In genomic region chr16:17303101-17303500, GRCh38 we compare ENCODE assay signal across 17 cellular contexts.
DNase-seq lines count a peak whose midpoint lies in the region; ATAC-seq and TF ChIP-seq lines count a peak whose summit lies in the region.
"Had no signal": no experiment of that assay in that cellular context is flagged by ENCODE, and none has a peak within 500 bp of the region (broad histone marks: within the 10 kb centered on the region; RNA-seq: fewer than 3 reads in every experiment).

No MANE protein-coding gene starts in this region.

- POLR2A ChIA-PET in SK-N-SH (lab: Yijun Ruan, JAX): no interaction called here

- H3K27me3 Mint-ChIP-seq in stimulated activated naive B cell treated with anti-CD40 and anti-IgM and Interleukin-4, amounts not matched to agents 10 μg/mL and 1 μg/mL and 100 μg/mL, for 72 hours: no peaks in the 10 kb centered on the region

- no peaks in the 10 kb centered on the region for H3K9me2 ChIP-seq in SK-N-SH
- H3K9me2 ChIP-seq in OCI-LY1 (ENCODE audit: low read depth, low read length): no peaks in the 10 kb centered on the region
- no peaks in the 10 kb centered on the region for H3K9me2 ChIP-seq in GM23248 (ENCODE audit: insufficient read depth)

- TF ChIP-seq RAD21 in SK-N-SH (IDR thresholded peaks at IDR 0.05; ENCODE audit: low read length): no peak

- TF ChIP-seq CTCF in SK-N-SH (IDR thresholded peaks at IDR 0.05): no peak
- TF ChIP-seq CTCF in OCI-LY1 (IDR thresholded peaks at IDR 0.05; ENCODE audit: low read length): no peak
- TF ChIP-seq CTCF in fibroblast of villous mesenchyme (IDR thresholded peaks at IDR 0.05; ENCODE audit: insufficient read depth, low read depth, low read length): no peak
- no peak for TF ChIP-seq CTCF in upper lobe of left lung (IDR thresholded peaks at IDR 0.05)

- peaks cover 20% of the 10 kb centered on the region for H3F3A ChIP-seq in SK-N-SH (replicated peaks; ENCODE audit: insufficient read depth)
- peaks cover 7% of the 10 kb centered on the region; the same call in 1 of the 2 replicates for H3F3A ChIP-seq in OCI-LY1 (ENCODE audit: insufficient read depth, low read length)
- 0 out of 2 replicates have a peak, but pooled peaks cover 5% of the 10 kb centered on the region for H3F3A ChIP-seq in GM23248 (ENCODE audit: insufficient read depth)

- no peak for DNase-seq in SK-N-SH
- DNase-seq in fibroblast of villous mesenchyme (ENCODE audit: low read depth): peak; percentile 19
- no peak for DNase-seq in stimulated activated naive B cell treated with anti-CD40 and anti-IgM and Interleukin-4, amounts not matched to agents 10 μg/mL and 1 μg/mL and 100 μg/mL, for 72 hours
- DNase-seq in midbrain (lab: John Stamatoyannopoulos, UW): no peak
- DNase-seq in upper lobe of left lung: no peak
- DNase-seq in GM23248: no peak
- DNase-seq: anterior cingulate cortex; cortex of kidney; H9; left ventricle myocardium inferior; NCI-H187 treated with DMSO at 0.1 percent for 48 hours; nephron progenitor cell; NK-92 treated with Interleukin-12 subunit alpha and Interleukin-12 subunit beta, amount 100 ng/mL, for 24 hours; stimulated activated naive CD8-positive, alpha-beta T cell treated with anti-CD3 and anti-CD28 coated beads, Interleukin-15, Interleukin-2, amounts not matched to agents 100 U/mL and 50 U/mL, for 24 hours had no signal

- CTCF ChIA-PET in SK-N-SH (lab: Yijun Ruan, JAX): interaction anchor here (1.1 kb wide), 1 partner anchor 165 kb away, joined by 3 read pairs; no protein-coding TSS in a partner anchor

- H3K4me2 ChIP-seq in SK-N-SH (no peak overlapping the region), OCI-LY1 (ENCODE audit: low read length) (peak overlapping the region; percentile 37), GM23248 (ENCODE audit: unreplicated experiment) (no peak overlapping the region)
- H3K4me2 ChIP-seq: KMS-11 had no signal

- peak overlapping the region; percentile 51 to 76 for H3K4me3 Mint-ChIP-seq in stimulated activated naive B cell treated with anti-CD40 and anti-IgM and Interleukin-4, amounts not matched to agents 10 μg/mL and 1 μg/mL and 100 μg/mL, for 72 hours
- H3K4me3 Mint-ChIP-seq: H9, nephron progenitor cell had no signal

- peaks cover 0 to 2% of the 10 kb centered on the region in 2 donors for H3K9me3 Mint-ChIP-seq in stimulated activated naive B cell treated with anti-CD40 and anti-IgM and Interleukin-4, amounts not matched to agents 10 μg/mL and 1 μg/mL and 100 μg/mL, for 72 hours
- H3K9me3 Mint-ChIP-seq: H9, nephron progenitor cell had no signal

- H2AFZ ChIP-seq in SK-N-SH (ENCODE audit: low read depth) (no peak overlapping the region), OCI-LY1 (ENCODE audit: low read length) (no peak overlapping the region), GM23248 (no peak overlapping the region)

- in situ Hi-C loops in GM23248 (cut with MboI): no loop called here

- H3K4me1 Mint-ChIP-seq in stimulated activated naive B cell treated with anti-CD40 and anti-IgM and Interleukin-4, amounts not matched to agents 10 μg/mL and 1 μg/mL and 100 μg/mL, for 72 hours: peaks cover 53 to 85% of the 10 kb centered on the region in 2 donors

- H3K9me3 ChIP-seq in SK-N-SH (no peaks in the 10 kb centered on the region), OCI-LY1 (ENCODE audit: low read length) (no peaks in the 10 kb centered on the region), upper lobe of left lung (no peaks in the 10 kb centered on the region), GM23248 (ENCODE audit: low read depth) (no peaks in the 10 kb centered on the region)
- H3K9me3 ChIP-seq: left ventricle myocardium inferior had no signal

- peak overlapping the region; percentile 92 for H3K27ac Mint-ChIP-seq in stimulated activated naive B cell treated with anti-CD40 and anti-IgM and Interleukin-4, amounts not matched to agents 10 μg/mL and 1 μg/mL and 100 μg/mL, for 72 hours
- H3K27ac Mint-ChIP-seq: nephron progenitor cell had no signal

- no peak for TF ChIP-seq POLR2A in upper lobe of left lung (IDR thresholded peaks at IDR 0.05)

- peaks cover 98% of the 10 kb centered on the region for H4K20me1 ChIP-seq in SK-N-SH (ENCODE audit: insufficient read depth)
- no peaks in the 10 kb centered on the region for H4K20me1 ChIP-seq in OCI-LY1 (ENCODE audit: insufficient read depth, low read length)
- H4K20me1 ChIP-seq in GM23248 (ENCODE audit: insufficient read depth): peaks cover 6% of the 10 kb centered on the region; the same call in 1 of the 2 replicates

- H3K4me3 ChIP-seq in SK-N-SH (ENCODE audit: low read depth in 2 of 2, low read length in 1 of 2): no peak overlapping the region
- no peak overlapping the region for H3K4me3 ChIP-seq in OCI-LY1 (ENCODE audit: low read depth, low read length, poor library complexity, severe bottlenecking)
- no peak overlapping the region for H3K4me3 ChIP-seq in fibroblast of villous mesenchyme (ENCODE audit: low read depth, low read length)
- no peak overlapping the region for H3K4me3 ChIP-seq in upper lobe of left lung
- no peak overlapping the region for H3K4me3 ChIP-seq in GM23248
- H3K4me3 ChIP-seq: left ventricle myocardium inferior had no signal

- H3K9ac ChIP-seq in SK-N-SH (no peak overlapping the region), OCI-LY1 (ENCODE audit: low read length) (peak overlapping the region; percentile 21; the same call in 1 of the 2 replicates), GM23248 (no peak overlapping the region)
- H3K9ac ChIP-seq: KMS-11 had no signal

- H3K79me2 ChIP-seq in SK-N-SH (ENCODE audit: insufficient read depth) (peaks cover 99% of the 10 kb centered on the region), OCI-LY1 (ENCODE audit: insufficient read depth, low read length) (0 out of 2 replicates have a peak, but pooled peaks cover 4% of the 10 kb centered on the region), GM23248 (ENCODE audit: insufficient read depth) (peaks cover 91% of the 10 kb centered on the region)

- H3K36me3 ChIP-seq in SK-N-SH (replicated peaks in 1 of 2; ENCODE audit: control insufficient read depth in 1 of 2, insufficient read depth in 2 of 2, low read length in 1 of 2): peaks cover 0 to 6% of the 10 kb centered on the region in 2 experiments
- H3K36me3 ChIP-seq in OCI-LY1 (ENCODE audit: insufficient read depth, low read length): no peaks in the 10 kb centered on the region
- no peaks in the 10 kb centered on the region for H3K36me3 ChIP-seq in upper lobe of left lung
- no peaks in the 10 kb centered on the region for H3K36me3 ChIP-seq in GM23248 (ENCODE audit: low read depth)
- H3K36me3 ChIP-seq: left ventricle myocardium inferior had no signal

- H3K4me1 ChIP-seq in SK-N-SH (ENCODE audit: control insufficient read depth in 1 of 2, insufficient read depth in 2 of 2, low read depth in 1 of 2, low read length in 1 of 2): peaks cover 0 to 24% of the 10 kb centered on the region in 2 experiments; a peak in 1 of 4 replicates
- H3K4me1 ChIP-seq in OCI-LY1 (ENCODE audit: insufficient read depth, low read length, severe bottlenecking): peaks cover 63% of the 10 kb centered on the region
- peaks cover 6 to 15% (median 8%) of the 10 kb centered on the region in 4 donors for H3K4me1 ChIP-seq in upper lobe of left lung
- H3K4me1 ChIP-seq in GM23248 (ENCODE audit: insufficient read depth): peaks cover 8% of the 10 kb centered on the region; the same call in 1 of the 2 replicates

- H3K27ac ChIP-seq in SK-N-SH (ENCODE audit: low read depth in 2 of 2, low read length in 1 of 2) (no peak overlapping the region), OCI-LY1 (ENCODE audit: low read depth, low read length, poor library complexity, severe bottlenecking) (peak overlapping the region; percentile 94), upper lobe of left lung (no peak overlapping the region), GM23248 (no peak overlapping the region)
- H3K27ac ChIP-seq: KMS-11, left ventricle myocardium inferior had no signal

- ATAC-seq in SK-N-SH treated with all-trans-retinoic acid at 6 μM for 48 hours (no peak), upper lobe of left lung (ENCODE audit: low FRiP score in 2 of 2) (no peak)
- no peak for ATAC-seq in stimulated activated naive B cell treated with anti-CD40 and anti-IgM and Interleukin-4, amounts not matched to agents 10 μg/mL and 1 μg/mL and 100 μg/mL, for 72 hours (replicated peaks)
- ATAC-seq: stimulated activated naive CD8-positive, alpha-beta T cell treated with anti-CD3 and anti-CD28 coated beads, Interleukin-15, Interleukin-2, amounts not matched to agents 100 U/mL and 50 U/mL, for 24 hours had no signal

- 82% methylated on average over 5 of the region's 5 CpGs for WGBS in SK-N-SH (ENCODE audit: low lambda C conversion rate)
- 71 to 80% methylated on average over 5 of the region's 5 CpGs for WGBS in upper lobe of left lung, 2 donors
- WGBS in GM23248 (ENCODE audit: low coverage in 1 of 2, low lambda C conversion rate in 2 of 2, missing lambda C conversion rate in 2 of 2), 2 experiments: 80 to 83% methylated on average over 5 of the region's 5 CpGs

- TF ChIP-seq EP300 in SK-N-SH (IDR thresholded peaks at IDR 0.05; ENCODE audit: borderline replicate concordance in 1 of 2, low read depth in 1 of 2, low read length in 1 of 2) (no peak), upper lobe of left lung (IDR thresholded peaks at IDR 0.05) (no peak)

- no peaks in the 10 kb centered on the region for H3K27me3 ChIP-seq in SK-N-SH (ENCODE audit: insufficient read depth)
- no peaks in the 10 kb centered on the region for H3K27me3 ChIP-seq in OCI-LY1 (ENCODE audit: insufficient read depth, low read length)
- H3K27me3 ChIP-seq in upper lobe of left lung: no peaks in the 10 kb centered on the region
- H3K27me3 ChIP-seq in GM23248 (replicated peaks; ENCODE audit: insufficient read depth): no peaks in the 10 kb centered on the region

- H3K36me3 Mint-ChIP-seq in stimulated activated naive B cell treated with anti-CD40 and anti-IgM and Interleukin-4, amounts not matched to agents 10 μg/mL and 1 μg/mL and 100 μg/mL, for 72 hours: peaks cover 14 to 31% of the 10 kb centered on the region in 2 donors

TF ChIP-seq in SK-N-SH, 30 proteins besides CTCF, POLR2A, EP300 and RAD21 (continues in another document):
- TF ChIP-seq MXI1 (IDR thresholded peaks at IDR 0.05; ENCODE audit: low read depth, low read length): peak; percentile 49; the same call in 1 of the 2 replicates

TF ChIP-seq in SK-N-SH treated with all-trans-retinoic acid at 6 μM for 48 hours, 23 proteins besides CTCF, POLR2A, EP300 and RAD21 (continues in another document):
- TF ChIP-seq ZNF8 (CRISPR knock-in tag; IDR thresholded peaks at IDR 0.05): no peak
- no peak for TF ChIP-seq CREB5 (CRISPR knock-in tag; IDR thresholded peaks at IDR 0.05; ENCODE audit: low read depth)
